ENCODE assay signal across 1 cellular context in genomic region chr16:83967838-83968482, GRCh38.
TF ChIP-seq lines count a peak whose summit lies in the region.

Gene NECAB2, plus strand, starts transcription at chr16:83968244. Its CDS starts 405 bp downstream, at chr16:83968649.

TF ChIP-seq in HepG2, 621 proteins besides CTCF, POLR2A, EP300 and RAD21 (continued from another document):
- no peak for TF ChIP-seq ZNF318 (CRISPR knock-in tag; IDR thresholded peaks at IDR 0.05)
- peak; percentile 28 for TF ChIP-seq PCBP2 (optimal IDR thresholded peaks at IDR 0.05; ENCODE audit: low read depth, low read length, poor library complexity, severe bottlenecking)
- no peak for TF ChIP-seq POLR2AphosphoS2 (IDR thresholded peaks at IDR 0.05; ENCODE audit: low read depth, low read length)
- no peak for TF ChIP-seq HBP1 (CRISPR knock-in tag; IDR thresholded peaks at IDR 0.05; ENCODE audit: low read depth)
- TF ChIP-seq POLR2G (IDR thresholded peaks at IDR 0.05; ENCODE audit: low read depth, low read length), result 0 out of 2 replicates have a peak, but pooled peaks have one; percentile 21
- TF ChIP-seq STAG1 (CRISPR knock-in tag; IDR thresholded peaks at IDR 0.05), result peak; percentile 56
- TF ChIP-seq ZNF562 (CRISPR knock-in tag; IDR thresholded peaks at IDR 0.05; ENCODE audit: borderline replicate concordance), result no peak
- TF ChIP-seq BCL6 (CRISPR knock-in tag; IDR thresholded peaks at IDR 0.05), result no peak
- 0 out of 2 replicates have a peak, but pooled peaks have one; percentile 53 for TF ChIP-seq IKZF1 (IDR thresholded peaks at IDR 0.05)
- TF ChIP-seq ZNF331 (CRISPR knock-in tag; IDR thresholded peaks at IDR 0.05), result no peak
- no peak for TF ChIP-seq ZBTB46 (CRISPR knock-in tag; IDR thresholded peaks at IDR 0.05; ENCODE audit: borderline replicate concordance)
- no peak for TF ChIP-seq SMARCE1 (IDR thresholded peaks at IDR 0.05; ENCODE audit: borderline replicate concordance)
- TF ChIP-seq ZSCAN29 (CRISPR knock-in tag; conservative IDR thresholded peaks at IDR 0.05), result no peak
- TF ChIP-seq ATF6 (CRISPR knock-in tag; conservative IDR thresholded peaks at IDR 0.05), result no peak
- no peak for TF ChIP-seq TRIM24 (CRISPR knock-in tag; IDR thresholded peaks at IDR 0.05)
- TF ChIP-seq ZEB1 (IDR thresholded peaks at IDR 0.05; ENCODE audit: insufficient replicate concordance, low read depth), result no peak
- no peak for TF ChIP-seq ZNF205 (CRISPR knock-in tag; IDR thresholded peaks at IDR 0.05)
- TF ChIP-seq XRCC5 (optimal IDR thresholded peaks at IDR 0.05; ENCODE audit: low read length), result no peak
- peak; percentile 62; the same call in 1 of the 2 replicates for TF ChIP-seq ZNF710 (CRISPR knock-in tag; IDR thresholded peaks at IDR 0.05; ENCODE audit: borderline replicate concordance)
- TF ChIP-seq BRD4 (CRISPR knock-in tag; IDR thresholded peaks at IDR 0.05), result no peak
- TF ChIP-seq ZNF251 (CRISPR knock-in tag; IDR thresholded peaks at IDR 0.05), result no peak
- TF ChIP-seq ZNF354B (CRISPR knock-in tag; IDR thresholded peaks at IDR 0.05), result no peak
- no peak for TF ChIP-seq ZNF891 (CRISPR knock-in tag; IDR thresholded peaks at IDR 0.05)
- TF ChIP-seq SIX1 (CRISPR knock-in tag; IDR thresholded peaks at IDR 0.05; ENCODE audit: borderline replicate concordance), result no peak
- no peak for TF ChIP-seq NFKBIZ (CRISPR knock-in tag; IDR thresholded peaks at IDR 0.05)
- no peak for TF ChIP-seq ZNF766 (CRISPR knock-in tag; IDR thresholded peaks at IDR 0.05; ENCODE audit: borderline replicate concordance)
- TF ChIP-seq CENPBD1 (CRISPR knock-in tag; IDR thresholded peaks at IDR 0.05; ENCODE audit: borderline replicate concordance, low read depth), result no peak
- no peak for TF ChIP-seq CBX1 (IDR thresholded peaks at IDR 0.05; ENCODE audit: low read depth)
